Comparison of ENCODE assay signal across 22 cellular contexts in the genomic region with DNA sequence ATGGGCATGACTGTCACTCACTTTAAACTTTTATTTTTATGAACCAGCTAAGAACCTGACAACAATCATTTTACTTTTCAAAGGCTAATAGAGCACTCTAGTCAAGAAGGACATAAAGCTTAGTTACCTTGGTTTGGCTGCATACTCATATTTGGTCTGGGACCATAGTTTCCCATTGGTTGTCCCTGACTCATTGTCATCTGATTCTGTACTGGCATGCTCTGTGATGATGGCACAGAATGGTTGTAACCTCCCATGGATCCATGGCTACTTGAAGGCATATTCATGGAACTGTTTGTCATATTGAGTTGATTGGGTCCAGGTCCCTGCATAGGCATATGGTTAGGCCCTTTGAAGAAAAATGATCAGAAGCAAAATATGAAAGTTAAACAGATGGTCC.
DNase-seq lines count a peak whose midpoint lies in the region; ATAC-seq and TF ChIP-seq lines count a peak whose summit lies in the region.
"Had no signal": no experiment of that assay in that cellular context is flagged by ENCODE, and none has a peak within 500 bp of the region (broad histone marks: within the 10 kb centered on the region; RNA-seq: fewer than 3 reads in every experiment).

No MANE protein-coding gene starts in this region.

- H3K27ac ChIP-seq in SU-DHL-6 (ENCODE audit: low read depth, low read length) = peak overlapping the region; percentile 8; the same call in 1 of the 2 replicates
- H3K27ac ChIP-seq: gastroesophageal sphincter, ovary, PC-9, right lobe of liver, SK-N-MC, testis had no signal

- no peak overlapping the region for H3K9ac ChIP-seq in SU-DHL-6 (ENCODE audit: low read length)

- DNase-seq in AG08395 (ENCODE audit: low spot score) (peak; percentile 3), GM04503 (ENCODE audit: low read depth) (peak; percentile 4), foreskin melanocyte (peak; percentile 21), NCI-H1694 (lab: John Stamatoyannopoulos, UW) (no peak), GDM1 (lab: John Stamatoyannopoulos, UW) (no peak), LoVo (ENCODE audit: low spot score) (no peak)
- DNase-seq: activated CD4-positive, alpha-beta memory T cell treated with anti-CD3 and anti-CD28 coated beads for 36 hours; activated gamma-delta T cell; DMS53; dorsolateral prefrontal cortex; naive thymus-derived CD4-positive, alpha-beta T cell; NCI-H2227 treated with DMSO at 0.1 percent for 48 hours; ovary; PC-9; right lobe of liver; testis had no signal

- no peak overlapping the region for H2AFZ ChIP-seq in SU-DHL-6 (ENCODE audit: low read depth, low read length, severe bottlenecking)
- H2AFZ ChIP-seq: PC-9 had no signal

- peaks cover 7% of the 10 kb centered on the region; the same call in 1 of the 2 replicates for H4K20me1 ChIP-seq in SU-DHL-6 (ENCODE audit: low read depth, low read length)

- no peak overlapping the region for H3K4me2 ChIP-seq in SU-DHL-6 (ENCODE audit: low read depth, low read length, poor library complexity, severe bottlenecking)
- H3K4me2 ChIP-seq: PC-9 had no signal

- H3K9me2 ChIP-seq in SU-DHL-6 (replicated peaks; ENCODE audit: insufficient read depth, low read length) = no peaks in the 10 kb centered on the region

- peaks cover 56% of the 10 kb centered on the region for H3F3A ChIP-seq in SU-DHL-6 (ENCODE audit: insufficient read depth)

- ATAC-seq in GM18868 (IDR thresholded peaks at IDR 0.05; ENCODE audit: unreplicated experiment) = no peak
- ATAC-seq: gastroesophageal sphincter; naive thymus-derived CD4-positive, alpha-beta T cell; right lobe of liver; stimulated activated effector memory CD8-positive, alpha-beta T cell treated with anti-CD3 and anti-CD28 coated beads, Interleukin-12 subunit alpha, Interleukin-12 subunit beta, amount 100 ng/mL, for 72 hours; WTC11 had no signal

- H3K4me3 ChIP-seq in SU-DHL-6 (ENCODE audit: insufficient read depth, low read length, poor library complexity, severe bottlenecking) = no peak overlapping the region
- H3K4me3 ChIP-seq: dorsolateral prefrontal cortex, gastroesophageal sphincter, ovary, PC-9, right lobe of liver, SK-N-MC, testis had no signal

- no peaks in the 10 kb centered on the region for H3K9me3 ChIP-seq in SU-DHL-6 (ENCODE audit: insufficient read depth, low read length)
- H3K9me3 ChIP-seq: gastroesophageal sphincter, ovary, right lobe of liver, testis had no signal

- H3K36me3 ChIP-seq in SU-DHL-6 (ENCODE audit: low read length) = peaks cover 80% of the 10 kb centered on the region
- H3K36me3 ChIP-seq: ovary had no signal

- TF ChIP-seq CTCF in SU-DHL-6 (IDR thresholded peaks at IDR 0.05; ENCODE audit: insufficient read depth, low read length, poor library complexity, severe bottlenecking) = no peak

- H3K79me2 ChIP-seq in SU-DHL-6 (ENCODE audit: insufficient read depth, low read length) = peaks cover 48% of the 10 kb centered on the region

- H3K27me3 ChIP-seq in SU-DHL-6 (ENCODE audit: low read length) = no peaks in the 10 kb centered on the region
- H3K27me3 ChIP-seq: dorsolateral prefrontal cortex, gastroesophageal sphincter, ovary, right lobe of liver, testis had no signal

Comparison
In these comparisons a context has a peak if more than half of its experiments do, and no peak if none do; other contexts are left out.
1. DNase-seq: peak in AG08395 (single experiment), GM04503 (single experiment) and foreskin melanocyte (single experiment); none in NCI-H1694 (single experiment), GDM1 (single experiment) and LoVo (single experiment).